10 cellular contexts compared by ENCODE assay signal in the genomic region with DNA sequence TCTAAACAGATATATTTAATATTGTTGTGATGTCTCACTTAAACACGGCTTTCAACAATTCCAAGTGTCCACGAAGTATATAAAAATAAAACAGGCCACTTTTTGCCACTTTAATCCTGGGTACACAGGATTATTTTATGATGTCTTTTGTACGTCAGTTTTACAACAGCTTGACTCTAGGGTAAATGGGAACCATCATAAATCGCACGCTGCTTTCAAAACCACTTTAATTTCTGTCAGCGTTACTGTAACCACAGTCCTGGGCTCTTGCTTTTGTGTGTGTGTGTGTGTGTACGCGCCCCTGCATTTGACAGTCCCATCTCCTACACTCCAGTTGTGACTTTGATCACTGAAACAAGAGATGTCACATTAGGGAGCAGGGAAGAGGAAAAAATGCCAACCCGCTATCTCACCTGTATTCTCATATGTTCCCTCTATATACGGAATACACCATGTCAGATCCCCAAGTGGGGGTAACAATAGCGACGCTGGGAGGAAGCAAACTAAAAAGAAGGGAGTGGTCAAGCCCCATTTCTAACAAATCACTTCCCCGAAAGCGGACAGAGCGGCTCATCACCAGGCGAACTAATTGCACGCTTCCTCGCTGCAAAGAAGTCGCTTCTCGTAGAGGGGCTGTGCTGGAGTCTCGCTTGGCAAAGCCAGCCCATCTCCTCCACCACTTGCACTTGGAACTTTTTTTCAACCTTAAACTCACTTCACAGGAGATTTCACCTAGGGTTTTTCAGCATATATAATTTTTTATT. TPM values are rescaled to one million over a fixed set of nuclear protein-coding genes. Genes with fewer than 3 reads are reported as not detected.
A peak's percentile ranks its signal among the peaks of the same experiment; 100 is the strongest.
DNase-seq lines count a peak whose midpoint lies in the region; ATAC-seq and TF ChIP-seq lines count a peak whose summit lies in the region.
"Had no signal": no experiment of that assay in that cellular context is flagged by ENCODE, and none has a peak within 500 bp of the region (broad histone marks: within the 10 kb centered on the region; RNA-seq: fewer than 3 reads in every experiment).

No MANE protein-coding gene starts in this region.

- peak overlapping the region; percentile 61 for H3K4me3 ChIP-seq in SJSA1
- H3K4me3 ChIP-seq in iPS DF 6.9 (ENCODE audit: low read length) = peak overlapping the region; percentile 81; the same call in 1 of the 2 replicates

- peaks cover 1% of the 10 kb centered on the region for H3K27me3 Mint-ChIP-seq in H9 (ENCODE audit: low read depth)

- H2BK20ac ChIP-seq in H9 (ENCODE audit: low read depth, low read length, poor library complexity, severe bottlenecking) = no peak overlapping the region

- no peak overlapping the region for H3K18ac ChIP-seq in H9 (ENCODE audit: insufficient read length, low read depth, low read length)

- no CpG with 5 or more reads among the region's 21 CpGs for WGBS in H9 (ENCODE audit: extremely low coverage, insufficient read length, low lambda C conversion rate)
- no CpG with 5 or more reads among the region's 21 CpGs for WGBS in iPS DF 6.9 (ENCODE audit: insufficient coverage, insufficient read length)

- peaks cover 0 to 3% (median 0%) of the 10 kb centered on the region in 3 experiments; a peak in 3 of 7 replicates for H3K36me3 Mint-ChIP-seq in H9 (ENCODE audit: insufficient read depth in 1 of 3, low read depth in 3 of 3)

- H3K9me3 Mint-ChIP-seq in H9 = no peaks in the 10 kb centered on the region
- H3K9me3 Mint-ChIP-seq: activated T-helper 2 cell treated with anti-CD3 and anti-CD28 coated beads, Interferon-gamma antibody, Interleukin-2, Interleukin-4, amounts not matched to agents 10 μg/mL and 5 μg/mL and 100 μg/mL, durations not matched to agents 14 hours and 24 hours and 36 hours had no signal

- no peak overlapping the region for H3K23ac ChIP-seq in H9 (ENCODE audit: insufficient read length, low read depth, low read length)

- H2AK5ac ChIP-seq in H9 (ENCODE audit: insufficient read length, low read length) = no peak overlapping the region

- H3K79me1 ChIP-seq in H9 (ENCODE audit: insufficient read depth, low read depth, low read length, poor library complexity, severe bottlenecking) = peaks cover 3% of the 10 kb centered on the region

- no peak for TF ChIP-seq CTCF in H9 (conservative IDR thresholded peaks at IDR 0.05)

- peak overlapping the region; percentile 85 for H3K4me2 ChIP-seq in H9 (ENCODE audit: insufficient read depth, insufficient read length, low read length)

- H3K79me2 ChIP-seq in H9 (ENCODE audit: insufficient read depth, low read length) = 0 out of 2 replicates have a peak, but pooled peaks cover 2% of the 10 kb centered on the region

- no peak overlapping the region for H4K8ac ChIP-seq in H9 (replicated peaks; ENCODE audit: insufficient read length, low read depth, low read length)

- no peak overlapping the region for H2BK5ac ChIP-seq in H9 (ENCODE audit: insufficient read length, low read length)

- H3K56ac ChIP-seq in H9 (ENCODE audit: insufficient read length, low read depth, low read length) = no peak overlapping the region

- peaks cover 22% of the 10 kb centered on the region for H3K23me2 ChIP-seq in H9 (ENCODE audit: insufficient read length, low read depth, low read length, poor library complexity, severe bottlenecking)

- no peaks in the 10 kb centered on the region for H3K9me3 ChIP-seq in H9 (ENCODE audit: control insufficient read depth, low read depth, low read length)
- H3K9me3 ChIP-seq in SJSA1 (replicated peaks) = no peaks in the 10 kb centered on the region
- no peaks in the 10 kb centered on the region for H3K9me3 ChIP-seq in iPS DF 6.9 (ENCODE audit: control insufficient read depth, insufficient read depth, low read length)

- H3K27me3 ChIP-seq in H9 (ENCODE audit: insufficient read depth, low read length) = no peaks in the 10 kb centered on the region; the same call in 1 of the 2 replicates
- no peaks in the 10 kb centered on the region for H3K27me3 ChIP-seq in SJSA1 (replicated peaks)
- no peaks in the 10 kb centered on the region for H3K27me3 ChIP-seq in iPS DF 6.9 (ENCODE audit: control insufficient read depth, insufficient read depth, low read length)

- no peak overlapping the region for H2BK15ac ChIP-seq in H9 (ENCODE audit: low read depth, low read length)

- H3K36me3 ChIP-seq in SJSA1 (no peaks in the 10 kb centered on the region), iPS DF 6.9 (ENCODE audit: control insufficient read depth, insufficient read depth, low read length) (no peaks in the 10 kb centered on the region)

- H3K27ac ChIP-seq in H9 (ENCODE audit: insufficient read length, low read depth, low read length) = no peak overlapping the region
- H3K27ac ChIP-seq in SJSA1 = no peak overlapping the region
- H3K27ac ChIP-seq in iPS DF 6.9 (ENCODE audit: low read length) = no peak overlapping the region

- peaks cover 12% of the 10 kb centered on the region; the same call in 1 of the 2 replicates for H3K4me1 ChIP-seq in H9 (ENCODE audit: insufficient read depth, low read length)
- H3K4me1 ChIP-seq in SJSA1 (replicated peaks) = peaks cover 15% of the 10 kb centered on the region
- peaks cover 3% of the 10 kb centered on the region; the same call in 1 of the 2 replicates for H3K4me1 ChIP-seq in iPS DF 6.9 (ENCODE audit: control insufficient read depth, insufficient read depth, low read length)

- H3K9ac ChIP-seq in H9 (ENCODE audit: extremely low read depth, insufficient read length, low read length) = peak overlapping the region; percentile 4

- no peak overlapping the region for H4K91ac ChIP-seq in H9 (ENCODE audit: insufficient read length, low read depth, low read length)

- no peak overlapping the region for H2AFZ ChIP-seq in H9 (ENCODE audit: low read length)

- H2BK120ac ChIP-seq in H9 (ENCODE audit: low read depth, low read length, poor library complexity, severe bottlenecking) = no peak overlapping the region

- no peak overlapping the region for H3K4ac ChIP-seq in H9 (ENCODE audit: low read depth, low read length)

- no peak overlapping the region for H2BK12ac ChIP-seq in H9 (ENCODE audit: insufficient read length, low read depth, low read length)

- no peaks in the 10 kb centered on the region for H4K20me1 ChIP-seq in H9 (ENCODE audit: control insufficient read depth, insufficient read depth, insufficient read length)

- no peak overlapping the region for H3T11ph ChIP-seq in H9 (ENCODE audit: low read length)

- ATAC-seq in sciatic nerve = peak; percentile 45
- ATAC-seq in HG02623 (IDR thresholded peaks at IDR 0.05; ENCODE audit: unreplicated experiment) = no peak
- ATAC-seq in GM18861 (IDR thresholded peaks at IDR 0.05; ENCODE audit: unreplicated experiment) = no peak

- peak overlapping the region in 2 of 3 experiments; percentile 12 to 87; a peak in 1 of 7 replicates for H3K27ac Mint-ChIP-seq in H9
- H3K27ac Mint-ChIP-seq: activated T-helper 2 cell treated with anti-CD3 and anti-CD28 coated beads, Interferon-gamma antibody, Interleukin-2, Interleukin-4, amounts not matched to agents 10 μg/mL and 5 μg/mL and 100 μg/mL, durations not matched to agents 14 hours and 24 hours and 36 hours had no signal

- DNase-seq in H9 (peak; percentile 51), SJSA1 (ENCODE audit: low read depth in 1 of 2, low spot score in 2 of 2) (no peak), iPS DF 6.9 (ENCODE audit: low read depth, low spot score) (no peak), sciatic nerve (ENCODE audit: low spot score) (no peak)
- DNase-seq in stimulated activated CD4-positive, alpha-beta T cell treated with anti-CD3 and anti-CD28 coated beads, Interleukin-2, amount 100 ng/mL, for 24 hours = no peak
- no peak for DNase-seq in stimulated activated CD4-positive, alpha-beta T cell treated with anti-CD3 and anti-CD28 coated beads, Interleukin-4, amount 100 ng/mL, for 4 hours
- DNase-seq: NCI-H510A had no signal

- intact Hi-C loops in sciatic nerve (cut with DNase I) = no loop called here

- H3K14ac ChIP-seq in H9 (ENCODE audit: insufficient read depth, low read length) = no peak overlapping the region

- H3K4me1 Mint-ChIP-seq in H9 = peaks cover 63 to 64% of the 10 kb centered on the region in 2 experiments

- H4K5ac ChIP-seq in H9 (ENCODE audit: insufficient read length, low read depth, low read length) = no peak overlapping the region

- peak overlapping the region; percentile 89 to 96 for H3K4me3 Mint-ChIP-seq in H9

RNA-seq across cellular contexts. Expression of a gene that starts 1.1 kb away (rescaled TPM):
- total RNA-seq in H9 (2021) = 40.8 and 43.6 TPM in 2 replicates
- 1.6 and 4.9 TPM in 2 replicates for total RNA-seq in SJSA1 (2014; rRNA removed; shearing (Covaris generic))
- total RNA-seq in sciatic nerve = 196 TPM
- total RNA-seq: activated T-helper 2 cell treated with anti-CD3 and anti-CD28 coated beads, Interferon-gamma antibody, Interleukin-2, Interleukin-4, amounts not matched to agents 10 μg/mL and 5 μg/mL and 100 μg/mL, durations not matched to agents 14 hours and 24 hours and 36 hours had no signal
